24 cellular contexts compared by ENCODE assay signal in genomic region chrX:69762340-69762739, GRCh38.
DNase-seq lines count a peak whose midpoint lies in the region; ATAC-seq, FAIRE-seq and TF ChIP-seq lines count a peak whose summit lies in the region.
"Had no signal": no experiment of that assay in that cellular context is flagged by ENCODE, and none has a peak within 500 bp of the region (broad histone marks: within the 10 kb centered on the region; RNA-seq: fewer than 3 reads in every experiment).

No MANE protein-coding gene starts in this region.

- H3K4me3 ChIP-seq in pancreas, result no peak overlapping the region
- H3K4me3 ChIP-seq: BLaER1, GM12878 had no signal

- H3K9me3 ChIP-seq in pancreas, result no peaks in the 10 kb centered on the region
- H3K9me3 ChIP-seq: BE2C had no signal

- ATAC-seq in left ventricle myocardium superior (peak; percentile 53), Right ventricle myocardium superior (ENCODE audit: poor library complexity) (no peak), pancreas (no peak), GM18498 (IDR thresholded peaks at IDR 0.05; ENCODE audit: unreplicated experiment) (no peak)
- ATAC-seq: GM12878 had no signal

- no peaks in the 10 kb centered on the region for H3K27me3 ChIP-seq in pancreas
- H3K27me3 ChIP-seq: BE2C had no signal

- DNase-seq in left ventricle myocardium superior, result no peak
- no peak for DNase-seq in Right ventricle myocardium superior
- no peak for DNase-seq in pancreas
- DNase-seq: 8988T; ACHN; BE2C; CD4-positive, alpha-beta memory T cell; CD4-positive, CD25-positive, alpha-beta regulatory T cell; CD8-positive, alpha-beta memory T cell; COR-L47; DMS 273 treated with DMSO at 0.1 percent for 48 hours; DMS153; DMS53; DMS79; DND-41; EL; GDM1 had no signal

- no peak for TF ChIP-seq CTCF in pancreas (IDR thresholded peaks at IDR 0.05)

- FAIRE-seq in colon (lab: Jason Lieb, UNC) (peak; percentile 47), pancreas (lab: Jason Lieb, UNC) (peak; percentile 17)
- FAIRE-seq: A204.1, GM12878, GM12892, GM19239 had no signal

- no peaks in the 10 kb centered on the region for H3K4me1 ChIP-seq in pancreas
- H3K4me1 ChIP-seq: BE2C, BLaER1 had no signal

- intact Hi-C loops in left ventricle myocardium superior (cut with micrococcal nuclease) (no loop called here), Right ventricle myocardium superior (cut with DNase I) (no loop called here), pancreas (cut with DNase I) (no loop called here)

- H3K27ac ChIP-seq in pancreas, result no peak overlapping the region
- H3K27ac ChIP-seq: BLaER1 had no signal

- H3K36me3 ChIP-seq in pancreas, result no peaks in the 10 kb centered on the region
- H3K36me3 ChIP-seq: BE2C, BLaER1 had no signal

- WGBS in pancreas, 2 donors, result 80 to 82% methylated on average over 3 of the region's 3 CpGs
